27 cellular contexts compared by ENCODE assay signal in the genomic region with DNA sequence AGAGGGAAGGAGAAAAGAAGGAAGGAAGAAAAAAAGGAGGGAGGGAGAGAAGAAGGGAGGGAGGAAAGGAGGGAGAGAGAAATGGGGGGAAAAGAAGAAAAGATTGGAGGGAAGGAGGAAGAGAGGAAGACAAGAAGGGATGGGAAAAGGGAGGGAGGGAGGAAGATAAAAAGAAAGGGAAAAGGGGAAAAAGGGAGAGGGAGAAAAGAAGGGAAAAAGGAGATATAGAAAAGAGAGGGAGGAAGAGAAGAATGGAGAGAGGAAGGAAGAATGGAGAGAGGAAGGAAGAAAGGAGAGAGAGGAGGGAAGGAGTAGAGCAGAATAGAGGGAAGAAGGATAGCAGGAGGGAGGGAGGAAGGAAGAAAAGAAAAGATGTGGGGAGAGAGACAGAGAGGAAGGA.
DNase-seq lines count a peak whose midpoint lies in the region; ATAC-seq, FAIRE-seq and TF ChIP-seq lines count a peak whose summit lies in the region.
"Had no signal": no experiment of that assay in that cellular context is flagged by ENCODE, and none has a peak within 500 bp of the region (broad histone marks: within the 10 kb centered on the region; RNA-seq: fewer than 3 reads in every experiment).

No MANE protein-coding gene starts in this region.

- TF ChIP-seq POLR2A in HepG2 (IDR thresholded peaks at IDR 0.05; ENCODE audit: insufficient read depth in 1 of 2, low read depth in 2 of 2, low read length in 2 of 2) (no peak), right lobe of liver (IDR thresholded peaks at IDR 0.05) (no peak)

- POLR2A ChIA-PET in HepG2 (lab: Yijun Ruan, JAX) (no interaction called here), A673 (lab: Charles Lee; ENCODE audit: low non-redundant PET) (no interaction called here), HEK293 (lab: Yijun Ruan, JAX) (no interaction called here)

- intact Hi-C loops in HepG2 (cut with micrococcal nuclease; ENCODE audit: unreplicated experiment), result no loop called here
- intact Hi-C loops in right lobe of liver (cut with DNase I), result no loop called here
- intact Hi-C loops in A673 (cut with micrococcal nuclease; ENCODE audit: unreplicated experiment), result no loop called here
- intact Hi-C loops in left lung (cut with DNase I), result no loop called here

- H3K36me3 ChIP-seq in HepG2 (replicated peaks in 1 of 2; ENCODE audit: control insufficient read depth in 1 of 2, insufficient read depth in 2 of 2, low read length in 2 of 2) (no peaks in the 10 kb centered on the region), right lobe of liver (no peaks in the 10 kb centered on the region), A673 (ENCODE audit: insufficient read depth, low read length, poor library complexity, severe bottlenecking) (no peaks in the 10 kb centered on the region), HEK293 (ENCODE audit: control insufficient read depth in 2 of 2, insufficient read depth in 1 of 2, low read length in 2 of 2) (no peaks in the 10 kb centered on the region), left lung (no peaks in the 10 kb centered on the region)
- H3K36me3 ChIP-seq: BE2C, BLaER1 had no signal

- no peak for FAIRE-seq in HepG2 (lab: Jason Lieb, UNC)
- FAIRE-seq: A204.1, GM12878, GM12892, GM18507 had no signal

- H3K4me3 Mint-ChIP-seq in immature natural killer cell, result peak overlapping the region in 3 of 5 donors; percentile 14 to 47 (median 45)
- H3K4me3 Mint-ChIP-seq: CD14-positive monocyte; CD4-positive, CD25-positive, alpha-beta regulatory T cell; CD8-positive, alpha-beta memory T cell had no signal

- TF ChIP-seq EP300 in HepG2 (IDR thresholded peaks at IDR 0.05; ENCODE audit: low read depth in 2 of 2, low read length in 2 of 2) (no peak), HepG2 (CRISPR knock-in tag; IDR thresholded peaks at IDR 0.05; ENCODE audit: borderline replicate concordance) (no peak)

- peaks cover 22 to 29% of the 10 kb centered on the region in 2 donors for H3K4me1 Mint-ChIP-seq in immature natural killer cell
- H3K4me1 Mint-ChIP-seq: CD4-positive, CD25-positive, alpha-beta regulatory T cell; CD8-positive, alpha-beta memory T cell had no signal

- no peak overlapping the region for H2AFZ ChIP-seq in HepG2 (ENCODE audit: low read length)

- no peaks in the 10 kb centered on the region for H4K20me1 ChIP-seq in HepG2 (ENCODE audit: insufficient read depth, low read length)
- H4K20me1 ChIP-seq: BLaER1 had no signal

- H3K27me3 ChIP-seq in HepG2 (ENCODE audit: control insufficient read depth in 1 of 2, insufficient read depth in 2 of 2, low read length in 2 of 2), result no peaks in the 10 kb centered on the region
- H3K27me3 ChIP-seq in right lobe of liver, result no peaks in the 10 kb centered on the region
- H3K27me3 ChIP-seq in A673 (replicated peaks; ENCODE audit: insufficient read depth, low read depth, low read length, poor library complexity), result no peaks in the 10 kb centered on the region
- H3K27me3 ChIP-seq in left lung, result no peaks in the 10 kb centered on the region
- H3K27me3 ChIP-seq: BE2C, BLaER1 had no signal

- ATAC-seq in HepG2 (no peak), right lobe of liver (no peak), left lung (no peak)
- ATAC-seq: GM12878 had no signal

- H3K4me1 ChIP-seq in HepG2 (ENCODE audit: insufficient read depth, low read length), result no peaks in the 10 kb centered on the region
- no peaks in the 10 kb centered on the region for H3K4me1 ChIP-seq in right lobe of liver
- H3K4me1 ChIP-seq in A673 (ENCODE audit: insufficient read depth, low read length, poor library complexity, severe bottlenecking), result peaks cover 24% of the 10 kb centered on the region
- no peaks in the 10 kb centered on the region for H3K4me1 ChIP-seq in HEK293 (ENCODE audit: control insufficient read depth, insufficient read depth, low read length)
- H3K4me1 ChIP-seq in left lung, result no peaks in the 10 kb centered on the region
- H3K4me1 ChIP-seq: BE2C, BLaER1 had no signal

- peak overlapping the region in 5 of 6 donors; percentile 25 to 56 (median 31) for H3K27ac Mint-ChIP-seq in immature natural killer cell
- H3K27ac Mint-ChIP-seq: CD4-positive, CD25-positive, alpha-beta regulatory T cell; CD8-positive, alpha-beta memory T cell had no signal

- CTCF ChIA-PET in HepG2 (lab: Yijun Ruan, JAX; ENCODE audit: low intra/inter-chr PET ratio, low total read pairs), result no interaction called here
- CTCF ChIA-PET in A673 (lab: Charles Lee), result no interaction called here
- CTCF ChIA-PET in HEK293 (lab: Yijun Ruan, JAX), result no interaction called here

- H3K9me3 ChIP-seq in HepG2 (ENCODE audit: low read length), result peaks cover 93% of the 10 kb centered on the region
- no peaks in the 10 kb centered on the region for H3K9me3 ChIP-seq in right lobe of liver
- H3K9me3 ChIP-seq in A673 (ENCODE audit: low read depth, low read length, poor library complexity, severe bottlenecking), result no peaks in the 10 kb centered on the region
- peaks cover 4% of the 10 kb centered on the region for H3K9me3 ChIP-seq in HEK293 (ENCODE audit: control insufficient read depth, insufficient read depth, low read depth, low read length)
- H3K9me3 ChIP-seq in left lung, result no peaks in the 10 kb centered on the region
- H3K9me3 ChIP-seq: BE2C, BLaER1 had no signal

- DNase-seq in HepG2 (ENCODE audit: low spot score) (no peak), right lobe of liver (no peak), A673 (ENCODE audit: low spot score) (no peak), immature natural killer cell (no peak), left lung (no peak), AG08395 (ENCODE audit: low spot score) (no peak)
- DNase-seq: 8988T; BE2C; C1 segment of cervical spinal cord; CD4-positive, alpha-beta memory T cell; CD4-positive, CD25-positive, alpha-beta regulatory T cell; CD8-positive, alpha-beta memory T cell; COR-L47; DMS 273 treated with DMSO at 0.1 percent for 48 hours; DMS153; DMS53; DMS79; DND-41; EL; GDM1 had no signal

- no peak for TF ChIP-seq RAD21 in HepG2 (CRISPR knock-in tag; IDR thresholded peaks at IDR 0.05)

- in situ Hi-C loops in HepG2 (cut with HindIII; ENCODE audit: extremely low pct_ligation_motif_present, low pct_unique_long_range_greater_than_20kb), result no loop called here

- BruUV-seq in HepG2 (replicated peaks; lab: Mats Ljungman, UMichigan) (no TSS peak), A673 (replicated peaks; lab: Mats Ljungman, UMichigan) (no TSS peak)

- no peak overlapping the region for H3K4me3 ChIP-seq in HepG2 (replicated peaks in 1 of 3; ENCODE audit: insufficient read depth in 1 of 3, low read depth in 2 of 3, low read length in 3 of 3)
- no peak overlapping the region for H3K4me3 ChIP-seq in right lobe of liver
- H3K4me3 ChIP-seq in A673 (ENCODE audit: low read depth, low read length, poor library complexity, severe bottlenecking), result no peak overlapping the region
- no peak overlapping the region for H3K4me3 ChIP-seq in HEK293 (ENCODE audit: low read depth, low read length)
- no peak overlapping the region for H3K4me3 ChIP-seq in left lung
- H3K4me3 ChIP-seq: BLaER1, GM12878 had no signal

- H3K9me3 Mint-ChIP-seq in immature natural killer cell, result peaks cover 0 to 2% (median 0%) of the 10 kb centered on the region in 6 donors

- H3K27me3 Mint-ChIP-seq in immature natural killer cell (ENCODE audit: low read depth in 3 of 3), result peaks cover 0 to 5% (median 2%) of the 10 kb centered on the region in 3 donors
- H3K27me3 Mint-ChIP-seq: CD4-positive, CD25-positive, alpha-beta regulatory T cell had no signal

- H3K36me3 Mint-ChIP-seq in immature natural killer cell, result no peaks in the 10 kb centered on the region
- H3K36me3 Mint-ChIP-seq: CD14-positive monocyte; CD4-positive, alpha-beta memory T cell; CD4-positive, CD25-positive, alpha-beta regulatory T cell; CD8-positive, alpha-beta memory T cell had no signal

- H3K27ac ChIP-seq in HepG2 (ENCODE audit: extremely low read length, insufficient read depth, low read length), result no peak overlapping the region
- H3K27ac ChIP-seq in right lobe of liver, result no peak overlapping the region
- peak overlapping the region; percentile 69 for H3K27ac ChIP-seq in A673 (ENCODE audit: low read depth, low read length, poor library complexity, severe bottlenecking)
- H3K27ac ChIP-seq in HEK293 (ENCODE audit: extremely low read depth, low read depth, low read length), result no peak overlapping the region
- no peak overlapping the region for H3K27ac ChIP-seq in left lung
- H3K27ac ChIP-seq: BLaER1 had no signal

- TF ChIP-seq CTCF in HepG2 (CRISPR knock-in tag; IDR thresholded peaks at IDR 0.05), result no peak
- no peak for TF ChIP-seq CTCF in right lobe of liver (IDR thresholded peaks at IDR 0.05)
- no peak for TF ChIP-seq CTCF in A673 (conservative IDR thresholded peaks at IDR 0.05; ENCODE audit: low read depth, low read length)
- no peak for TF ChIP-seq CTCF in HEK293 (tag by site-specific recombination; IDR thresholded peaks at IDR 0.05)
- TF ChIP-seq CTCF in left lung (IDR thresholded peaks at IDR 0.05), result no peak

- no peak overlapping the region for H3K4me2 ChIP-seq in HepG2 (ENCODE audit: low read depth, low read length)
- H3K4me2 ChIP-seq: BLaER1 had no signal

- no peaks in the 10 kb centered on the region for H3K79me2 ChIP-seq in HepG2 (ENCODE audit: insufficient read depth, low read length)

- no peak overlapping the region for H3K9ac ChIP-seq in HepG2 (ENCODE audit: insufficient read depth, low read depth, low read length)
- H3K9ac ChIP-seq: BLaER1 had no signal

TF ChIP-seq in HepG2, 621 proteins besides CTCF, POLR2A, EP300 and RAD21 (continues in another document):
- TF ChIP-seq SP4 (CRISPR knock-in tag; IDR thresholded peaks at IDR 0.05), result no peak
- no peak for TF ChIP-seq TP53 (CRISPR knock-in tag; conservative IDR thresholded peaks at IDR 0.05)
- TF ChIP-seq KDM4B (CRISPR knock-in tag; IDR thresholded peaks at IDR 0.05), result no peak
- TF ChIP-seq FOXA1 (IDR thresholded peaks at IDR 0.05), result 0 out of 2 replicates have a peak, but pooled peaks have one; percentile 33
- no peak for TF ChIP-seq FOXA1 (CRISPR knock-in tag; IDR thresholded peaks at IDR 0.05)

TF ChIP-seq in HEK293, 187 proteins besides CTCF, POLR2A, EP300 and RAD21 (continues in another document):
- no peak for TF ChIP-seq HOXC10 (CRISPR knock-in tag; IDR thresholded peaks at IDR 0.05)
- TF ChIP-seq ZNF626 (tag by site-specific recombination; IDR thresholded peaks at IDR 0.05), result no peak
- TF ChIP-seq PRDM1 (tag by site-specific recombination; IDR thresholded peaks at IDR 0.05), result peak; percentile 92
